16 cellular contexts compared by ENCODE assay signal in genomic region chr18:13283746-13284145, GRCh38.
"Had no signal": no experiment of that assay in that cellular context is flagged by ENCODE, and none has a peak within 500 bp of the region (broad histone marks: within the 10 kb centered on the region; RNA-seq: fewer than 3 reads in every experiment).

No MANE protein-coding gene starts in this region.

- H3K9me3 ChIP-seq: left ventricle myocardium inferior, psoas muscle, right lobe of liver, thyroid gland had no signal

- H3K4me2 ChIP-seq: hepatocyte had no signal

- ATAC-seq: psoas muscle, right lobe of liver, WTC11 had no signal

- H3K27me3 ChIP-seq: hepatocyte, right lobe of liver, thyroid gland had no signal

- H3K27ac Mint-ChIP-seq: memory B cell, nephron progenitor cell, WTC11 had no signal

- H3K4me3 Mint-ChIP-seq: memory B cell, nephron progenitor cell, WTC11 had no signal

- H3K79me2 ChIP-seq: hepatocyte had no signal

- H3K27ac ChIP-seq: hepatocyte, left ventricle myocardium inferior, psoas muscle, right lobe of liver, thyroid gland had no signal

- H2AFZ ChIP-seq: hepatocyte had no signal

- DNase-seq: activated CD4-positive, alpha-beta T cell treated with anti-CD3 and anti-CD28 coated beads, Interleukin-2, amount 50 U/mL, for 48 hours; activated naive CD4-positive, alpha-beta T cell; cortex of kidney; effector memory CD4-positive, alpha-beta T cell; kidney; left ventricle myocardium inferior; nephron progenitor cell; psoas muscle; right lobe of liver; stimulated activated CD4-positive, alpha-beta T cell treated with anti-CD3 and anti-CD28 coated beads, Interleukin-4, amount 100 ng/mL, for 1 hour; stimulated activated CD8-positive, alpha-beta memory T cell treated with anti-CD3 and anti-CD28 coated beads, Interleukin-4, amount 100 ng/mL, for 48 hours; T1000; thyroid gland had no signal

- H3K4me1 ChIP-seq: psoas muscle, right lobe of liver, thyroid gland had no signal

- H3K4me3 ChIP-seq: hepatocyte, left ventricle myocardium inferior, psoas muscle, right lobe of liver, thyroid gland had no signal

- H3K36me3 ChIP-seq: right lobe of liver, thyroid gland had no signal
